In the genomic region with DNA sequence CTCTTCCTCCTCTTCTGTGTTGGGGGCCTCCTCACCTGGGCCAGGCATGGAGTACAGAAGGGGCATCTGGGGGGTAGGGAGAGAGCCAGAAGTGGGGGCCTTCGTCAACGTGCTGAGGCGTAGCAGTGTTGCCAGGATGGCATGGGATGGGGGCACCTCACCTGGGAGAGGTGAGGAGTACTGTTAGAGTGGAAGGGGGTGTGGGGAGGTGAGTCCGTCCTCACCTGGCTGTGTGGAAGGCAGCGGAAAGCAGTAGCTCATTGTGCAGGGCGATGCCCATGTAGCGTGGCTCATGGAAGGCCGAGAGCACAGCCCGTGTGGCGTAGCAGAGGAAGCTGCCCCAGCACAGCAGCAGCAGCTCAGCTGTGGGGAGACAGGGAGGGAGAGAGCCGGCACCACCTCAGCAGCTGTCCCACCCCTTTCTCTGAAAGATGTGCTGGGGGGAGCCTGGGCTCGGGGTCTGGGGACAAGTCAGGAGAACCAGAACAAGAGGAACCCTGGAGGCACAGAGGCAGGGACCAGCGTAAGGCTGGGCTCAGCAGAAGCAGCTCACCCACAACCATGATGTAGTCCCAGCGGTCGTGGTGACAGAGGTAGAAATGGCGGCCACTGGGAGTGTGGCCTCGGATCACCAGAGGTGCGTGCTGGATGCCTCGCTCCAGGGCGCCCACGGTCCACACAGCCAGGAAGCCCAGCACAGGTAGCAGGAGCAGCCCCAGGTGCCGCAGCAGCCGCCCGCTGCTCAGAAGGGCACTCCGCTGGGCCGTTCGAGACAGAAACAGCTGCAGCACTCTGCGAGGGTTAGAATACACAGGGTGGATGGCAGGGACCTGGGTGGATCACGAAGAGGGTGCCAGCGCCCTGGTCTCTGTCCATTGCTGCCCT, we compare ENCODE assay signal across 1 cellular context.
TF ChIP-seq lines count a peak whose summit lies in the region.

No MANE protein-coding gene starts in this region.

TF ChIP-seq in HepG2, 621 proteins besides CTCF, POLR2A, EP300 and RAD21:
- TF ChIP-seq PRDM15 (CRISPR knock-in tag; IDR thresholded peaks at IDR 0.05): no peak
- TF ChIP-seq, protein P1, sequence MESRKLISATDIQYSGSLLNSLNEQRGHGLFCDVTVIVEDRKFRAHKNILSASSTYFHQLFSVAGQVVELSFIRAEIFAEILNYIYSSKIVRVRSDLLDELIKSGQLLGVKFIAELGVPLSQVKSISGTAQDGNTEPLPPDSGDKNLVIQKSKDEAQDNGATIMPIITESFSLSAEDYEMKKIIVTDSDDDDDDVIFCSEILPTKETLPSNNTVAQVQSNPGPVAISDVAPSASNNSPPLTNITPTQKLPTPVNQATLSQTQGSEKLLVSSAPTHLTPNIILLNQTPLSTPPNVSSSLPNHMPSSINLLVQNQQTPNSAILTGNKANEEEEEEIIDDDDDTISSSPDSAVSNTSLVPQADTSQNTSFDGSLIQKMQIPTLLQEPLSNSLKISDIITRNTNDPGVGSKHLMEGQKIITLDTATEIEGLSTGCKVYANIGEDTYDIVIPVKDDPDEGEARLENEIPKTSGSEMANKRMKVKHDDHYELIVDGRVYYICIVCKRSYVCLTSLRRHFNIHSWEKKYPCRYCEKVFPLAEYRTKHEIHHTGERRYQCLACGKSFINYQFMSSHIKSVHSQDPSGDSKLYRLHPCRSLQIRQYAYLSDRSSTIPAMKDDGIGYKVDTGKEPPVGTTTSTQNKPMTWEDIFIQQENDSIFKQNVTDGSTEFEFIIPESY (CRISPR knock-in tag; IDR thresholded peaks at IDR 0.05): peak; percentile 70
- no peak for TF ChIP-seq PLRG1 (conservative IDR thresholded peaks at IDR 0.05)
- TF ChIP-seq ZBTB26 (CRISPR knock-in tag; IDR thresholded peaks at IDR 0.05; ENCODE audit: borderline replicate concordance): no peak
- TF ChIP-seq PHF5A (CRISPR knock-in tag; IDR thresholded peaks at IDR 0.05; ENCODE audit: low read depth, unreplicated experiment): no peak
- 0 out of 2 replicates have a peak, but pooled peaks have one; percentile 25 for TF ChIP-seq ZFP41 (CRISPR knock-in tag; IDR thresholded peaks at IDR 0.05; ENCODE audit: borderline replicate concordance)
- TF ChIP-seq YY1 (IDR thresholded peaks at IDR 0.05; ENCODE audit: insufficient read depth, insufficient replicate concordance, low read depth, low read length): no peak
- no peak for TF ChIP-seq ZNF205 (CRISPR knock-in tag; IDR thresholded peaks at IDR 0.05)
TF ChIP-seq in HepG2: peak in this region for 2.
